11 cellular contexts compared by ENCODE assay signal in the genomic region with DNA sequence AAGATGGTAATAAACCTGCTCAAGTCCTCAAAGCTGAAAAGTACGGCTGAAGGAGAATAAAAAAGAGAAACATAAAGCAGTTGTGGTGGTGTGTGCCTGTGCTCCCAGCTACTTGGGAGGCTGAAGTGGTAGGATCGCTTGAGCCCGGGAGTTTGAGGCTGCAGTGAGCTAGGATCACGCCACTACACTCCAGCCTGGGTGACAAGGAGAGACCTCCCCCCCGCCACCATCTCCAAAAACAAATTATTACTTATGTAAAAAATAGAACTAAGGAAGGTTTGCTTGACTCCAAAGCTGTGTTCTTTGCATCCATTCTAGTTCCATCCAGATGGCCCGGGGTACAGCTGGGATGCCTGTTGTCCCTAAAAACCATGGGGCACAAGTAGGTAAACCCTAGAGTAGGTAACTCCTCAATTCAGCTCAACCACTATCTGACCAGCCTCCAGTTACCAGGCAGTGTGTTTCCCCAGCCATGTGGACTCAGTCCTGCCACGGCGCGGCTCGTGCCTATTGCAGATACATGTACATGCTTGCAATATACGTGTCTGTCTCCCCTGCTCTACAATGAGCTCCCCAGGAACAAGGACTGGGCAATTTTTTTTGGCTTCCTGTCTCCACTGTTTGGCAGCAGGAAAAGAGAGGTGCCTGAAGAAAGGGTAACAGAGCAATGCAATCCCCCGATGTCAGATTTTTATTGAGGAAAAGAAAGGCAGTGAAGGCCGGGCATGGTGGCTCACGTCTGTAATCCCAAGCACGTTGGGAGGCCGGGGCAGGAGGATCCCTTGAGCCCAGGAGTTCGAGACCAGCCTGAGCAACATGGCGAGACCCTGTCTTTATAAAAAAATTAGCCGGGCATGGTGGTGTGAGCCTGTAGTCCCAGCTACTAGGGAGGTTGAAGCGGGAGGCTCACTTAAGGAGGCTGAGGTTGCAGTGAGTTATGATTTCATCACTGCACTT.
DNase-seq lines count a peak whose midpoint lies in the region; ATAC-seq, FAIRE-seq and TF ChIP-seq lines count a peak whose summit lies in the region.
"Had no signal": no experiment of that assay in that cellular context is flagged by ENCODE, and none has a peak within 500 bp of the region (broad histone marks: within the 10 kb centered on the region; RNA-seq: fewer than 3 reads in every experiment).

No MANE protein-coding gene starts in this region.

- no peaks in the 10 kb centered on the region for H3K27me3 ChIP-seq in small intestine (ENCODE audit: control insufficient read depth in 2 of 2, insufficient read depth in 2 of 2, low read length in 2 of 2)
- H3K27me3 ChIP-seq: BE2C had no signal

- H3K4me3 ChIP-seq in kidney (ENCODE audit: low read length in 2 of 2) (no peak overlapping the region), small intestine (ENCODE audit: low read depth in 1 of 2, low read length in 2 of 2) (no peak overlapping the region)

- no peak for ATAC-seq in HG02678 (IDR thresholded peaks at IDR 0.05; ENCODE audit: unreplicated experiment)

- H3K4me1 ChIP-seq in kidney (ENCODE audit: control insufficient read depth in 1 of 2, insufficient read depth in 1 of 2, low read depth in 1 of 2, low read length in 2 of 2) = peaks cover 0 to 5% of the 10 kb centered on the region in 2 donors
- no peaks in the 10 kb centered on the region for H3K4me1 ChIP-seq in small intestine (ENCODE audit: control insufficient read depth in 2 of 2, insufficient read depth in 1 of 2, low read depth in 1 of 2, low read length in 1 of 2)
- H3K4me1 ChIP-seq: BE2C had no signal

- FAIRE-seq in GM12891 (lab: Jason Lieb, UNC) = peak; percentile 68
- no peak for FAIRE-seq in kidney (lab: Jason Lieb, UNC)
- no peak for FAIRE-seq in small intestine (lab: Jason Lieb, UNC)

- TF ChIP-seq CTCF in VCaP (conservative IDR thresholded peaks at IDR 0.05) (no peak), kidney (IDR thresholded peaks at IDR 0.05; ENCODE audit: borderline replicate concordance, extremely low read depth, insufficient read depth) (no peak)

- no peak for DNase-seq in GM12891 (ENCODE audit: insufficient read length, low spot score)
- peak; percentile 37 for DNase-seq in kidney
- peak; percentile 23 for DNase-seq in stimulated activated CD8-positive, alpha-beta memory T cell treated with anti-CD3 and anti-CD28 coated beads, Interleukin-4, amount 100 ng/mL, for 48 hours
- DNase-seq in small intestine = no peak
- no peak for DNase-seq in hypothalamus (lab: John Stamatoyannopoulos, UW)
- DNase-seq: activated CD4-positive, CD25-positive, alpha-beta regulatory T cell; BE2C; NCI-H1092 had no signal

- WGBS in small intestine, 3 donors = 85 to 93% (median 87%) methylated on average over 20 of the region's 20 CpGs

- no peak for TF ChIP-seq POLR2A in GM12891 (IDR thresholded peaks at IDR 0.05; ENCODE audit: low read depth, low read length)

- H3K27ac ChIP-seq in VCaP (peak overlapping the region; percentile 84), kidney (ENCODE audit: low read depth in 2 of 2, low read length in 2 of 2) (no peak overlapping the region), small intestine (ENCODE audit: low read depth in 1 of 2, low read length in 1 of 2) (peak overlapping the region in 1 of 2 donors; percentile 22)
- H3K27ac ChIP-seq: epithelial cell of prostate had no signal

- H3K9ac ChIP-seq in kidney (ENCODE audit: low read length in 2 of 2) = no peak overlapping the region

- no peaks in the 10 kb centered on the region for H3K36me3 ChIP-seq in kidney (ENCODE audit: control insufficient read depth in 1 of 2, insufficient read depth in 2 of 2, low read length in 2 of 2)
- no peaks in the 10 kb centered on the region for H3K36me3 ChIP-seq in small intestine (ENCODE audit: control insufficient read depth in 2 of 2, insufficient read depth in 2 of 2, low read length in 2 of 2)
- H3K36me3 ChIP-seq: BE2C had no signal

- H3K9me3 ChIP-seq in kidney (ENCODE audit: control insufficient read depth in 1 of 2, low read length in 2 of 2) (no peaks in the 10 kb centered on the region), small intestine (ENCODE audit: control insufficient read depth, low read depth) (no peaks in the 10 kb centered on the region)
- H3K9me3 ChIP-seq: BE2C had no signal

- intact Hi-C loops in kidney (cut with DNase I) = no loop called here

TF ChIP-seq in GM12891, 5 proteins besides CTCF, POLR2A, EP300 and RAD21:
- TF ChIP-seq PAX5 (IDR thresholded peaks at IDR 0.05; ENCODE audit: insufficient read depth, low read length, severe bottlenecking) (no peak), POU2F2 (IDR thresholded peaks at IDR 0.05; ENCODE audit: low read depth, low read length) (no peak), SPI1 (IDR thresholded peaks at IDR 0.05; ENCODE audit: low read depth, low read length) (no peak), POLR2AphosphoS5 (IDR thresholded peaks at IDR 0.05; ENCODE audit: low read depth, low read length) (no peak)

Comparison
In these comparisons a context has a peak if more than half of its experiments do, and no peak if none do; other contexts are left out.
1. DNase-seq: peak in kidney (single experiment) and stimulated activated CD8-positive, alpha-beta memory T cell treated with anti-CD3 and anti-CD28 coated beads, Interleukin-4, amount 100 ng/mL, for 48 hours (single experiment); none in GM12891 (single experiment), small intestine (single experiment) and hypothalamus (0 of 51).